8 cellular contexts compared by ENCODE assay signal in the genomic region with DNA sequence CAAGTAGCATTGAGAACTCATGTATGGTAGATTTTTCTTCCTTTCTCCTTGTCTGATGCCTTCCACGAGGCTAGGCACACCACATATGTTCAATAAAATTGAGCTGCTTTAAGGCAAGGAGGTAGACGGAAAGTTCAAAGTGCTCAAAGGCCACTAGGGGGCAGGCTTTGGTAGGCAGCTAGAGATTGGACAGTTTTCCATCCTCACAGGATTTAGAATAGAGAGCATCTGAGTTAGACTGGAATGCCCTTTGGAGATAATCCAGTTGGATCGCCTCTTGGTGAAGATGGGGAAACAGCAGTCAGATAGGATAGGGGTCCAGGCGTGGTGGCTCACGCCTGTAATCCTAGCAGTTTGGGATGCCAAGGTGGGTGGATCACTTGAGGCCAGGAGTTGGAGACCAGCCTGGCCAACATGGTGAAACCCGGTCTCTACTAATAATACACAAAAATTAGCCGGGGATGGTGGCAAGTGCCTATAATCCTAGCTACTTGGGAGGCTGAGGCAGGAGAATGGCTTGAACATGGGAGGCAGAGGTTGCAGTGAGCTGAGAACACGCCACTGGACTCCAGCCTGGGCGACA. TPM values are rescaled to one million over a fixed set of nuclear protein-coding genes. Genes with fewer than 3 reads are reported as not detected.
DNase-seq lines count a peak whose midpoint lies in the region; ATAC-seq and TF ChIP-seq lines count a peak whose summit lies in the region.

No MANE protein-coding gene starts in this region.

- POLR2A ChIA-PET in activated CD4-positive, alpha-beta T cell treated with anti-CD3 and anti-CD28 coated beads for 36 hours (lab: Charles Lee), result no interaction called here

- CTCF ChIA-PET in activated CD4-positive, alpha-beta T cell treated with anti-CD3 and anti-CD28 coated beads for 36 hours (lab: Charles Lee), result interaction anchor here (0.6 to 4.1 kb wide), 33 partner anchors 9 to 466 kb away, joined by 3 to 67 read pairs (median 4); partner anchors contain the start of gene UTP14A

- H3K4me3 ChIP-seq in dorsolateral prefrontal cortex, result no peak overlapping the region

- H3K27me3 Mint-ChIP-seq in activated CD4-positive, alpha-beta T cell treated with anti-CD3 and anti-CD28 coated beads for 36 hours, result no peaks in the 10 kb centered on the region

- peak overlapping the region; percentile 26 for H3K27ac Mint-ChIP-seq in activated CD4-positive, alpha-beta T cell treated with anti-CD3 and anti-CD28 coated beads for 36 hours

- H3K4me3 Mint-ChIP-seq in activated CD4-positive, alpha-beta T cell treated with anti-CD3 and anti-CD28 coated beads for 36 hours, result no peak overlapping the region

- H3K27me3 ChIP-seq in dorsolateral prefrontal cortex, result peaks cover 0 to 56% (median 8%) of the 10 kb centered on the region in 45 donors

- no peak overlapping the region for H3K27ac ChIP-seq in dorsolateral prefrontal cortex

- peaks cover 45% of the 10 kb centered on the region for H3K4me1 Mint-ChIP-seq in activated CD4-positive, alpha-beta T cell treated with anti-CD3 and anti-CD28 coated beads for 36 hours

- no peak for ATAC-seq in activated CD4-positive, alpha-beta T cell treated with anti-CD3 and anti-CD28 coated beads for 36 hours
- ATAC-seq in HG02973 (IDR thresholded peaks at IDR 0.05; ENCODE audit: unreplicated experiment), result no peak

- intact Hi-C loops in activated CD4-positive, alpha-beta T cell treated with anti-CD3 and anti-CD28 coated beads for 36 hours (cut with DNase I, micrococcal nuclease), result loop anchor here (1.0 to 10.0 kb wide), 4 partner anchors 92 to 265 kb away; partner anchors contain the start of genes RAB33A (in 1 of the 2) and ZNF280C (in 1 of the 2)
- intact Hi-C loops in dorsolateral prefrontal cortex (cut with DNase I), result loop anchor here (2.0 to 5.0 kb wide), 3 partner anchors 42 to 113 kb away; no protein-coding TSS in a partner anchor

- H3K36me3 Mint-ChIP-seq in activated CD4-positive, alpha-beta T cell treated with anti-CD3 and anti-CD28 coated beads for 36 hours (ENCODE audit: low read depth), result peaks cover 15% of the 10 kb centered on the region

- no peaks in the 10 kb centered on the region for H3K9me3 Mint-ChIP-seq in activated CD4-positive, alpha-beta T cell treated with anti-CD3 and anti-CD28 coated beads for 36 hours (ENCODE audit: low read depth)

- peak; percentile 76 for DNase-seq in Ammon's horn (ENCODE audit: low spot score)
- DNase-seq in GM20000 (ENCODE audit: low spot score), result peak; percentile 44
- peak; percentile 67 for DNase-seq in NCI-H345 (lab: John Stamatoyannopoulos, UW)
- DNase-seq in activated CD4-positive, alpha-beta T cell treated with anti-CD3 and anti-CD28 coated beads for 36 hours, result peak; percentile 72
- peak in 8 of 10 donors; percentile 30 to 61 (median 58) for DNase-seq in dorsolateral prefrontal cortex
- DNase-seq in medulla oblongata (ENCODE audit: extremely low spot score), result peak; percentile 83
- peak; percentile 59 for DNase-seq in stromal cell of bone marrow (ENCODE audit: low read depth)

- TF ChIP-seq CTCF in GM20000 (IDR thresholded peaks at IDR 0.05; ENCODE audit: extremely low read depth, missing control alignments) (peak; percentile 58), dorsolateral prefrontal cortex (IDR thresholded peaks at IDR 0.05 in 54 of 56, conservative IDR thresholded peaks at IDR 0.05 in 2 of 56; ENCODE audit: low read depth in 1 of 56, partially characterized antibody in 56 of 56) (peak; percentile 47 to 84 (median 74))

RNA-seq across cellular contexts. Expression of gene ELF4, which starts 30.4 kb away (rescaled TPM):
- 10 to 100 TPM; 23.9 to 27.5 TPM for total RNA-seq in activated CD4-positive, alpha-beta T cell treated with anti-CD3 and anti-CD28 coated beads for 36 hours
- 1 to 10 TPM in 98 of 120 experiments, under 1 TPM in 22; 0.33 to 3.6 (median 1.6) TPM for total RNA-seq in dorsolateral prefrontal cortex

Comparison
In these comparisons a context has a peak if more than half of its experiments do, and no peak if none do; other contexts are left out.
1. RNA of gene ELF4, which starts 30.4 kb away (total RNA-seq): 23.9 to 27.5 TPM in activated CD4-positive, alpha-beta T cell treated with anti-CD3 and anti-CD28 coated beads for 36 hours; 0.33 to 3.6 TPM in dorsolateral prefrontal cortex; every median in the first group is over 4 times any median in the second.
2. Peak in every context shown above with its lines, with median percentiles within 50 percentile points of each other: DNase-seq.